Comparison of ENCODE assay signal across 36 cellular contexts in the genomic region with DNA sequence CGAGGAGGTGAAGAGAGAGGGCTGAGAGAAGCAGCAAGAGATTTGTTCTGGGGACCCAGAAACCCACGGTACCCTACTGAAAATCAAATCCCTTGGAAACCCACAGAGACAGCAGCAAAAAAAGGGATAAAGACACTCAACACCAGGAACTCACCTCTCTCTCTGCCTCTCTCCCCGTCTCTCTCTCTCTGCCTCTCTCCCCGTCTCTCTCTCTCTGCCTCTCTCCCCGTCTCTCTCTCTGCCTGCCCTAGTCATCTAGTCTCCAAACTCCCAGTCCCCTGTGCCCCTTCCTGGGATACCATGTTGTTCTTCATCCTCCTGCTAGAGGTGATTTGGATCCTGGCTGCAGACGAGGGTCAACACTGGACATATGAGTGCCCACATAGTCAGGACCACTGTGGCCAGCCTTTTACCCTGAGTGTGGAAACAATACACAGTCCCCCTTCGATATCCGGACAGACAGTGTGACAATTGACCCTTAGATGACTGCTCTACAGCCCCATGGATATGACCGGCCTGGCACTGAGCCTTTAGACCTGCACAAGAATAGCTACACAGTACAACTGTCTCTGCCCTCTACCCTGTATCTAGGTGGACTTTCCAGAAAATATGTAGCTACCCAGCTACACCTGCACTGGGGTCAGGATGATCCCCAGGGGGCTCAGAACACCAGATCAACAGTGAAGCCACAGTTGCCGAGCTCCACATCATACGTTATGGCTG.
"Had no signal": no experiment of that assay in that cellular context is flagged by ENCODE, and none has a peak within 500 bp of the region (broad histone marks: within the 10 kb centered on the region; RNA-seq: fewer than 3 reads in every experiment).

No MANE protein-coding gene starts in this region.

- H3K4me3 ChIP-seq: adrenal gland, body of pancreas, cardiac muscle cell had no signal

- H3K9me3 ChIP-seq: adrenal gland, body of pancreas had no signal

- DNase-seq: activated B cell treated with CpG ODN at 0.5 μM for 24 hours; activated CD4-positive, alpha-beta memory T cell treated with anti-CD3 and anti-CD28 coated beads for 36 hours; activated CD4-positive, alpha-beta T cell treated with anti-CD3 and anti-CD28 coated beads for 4 hours; activated CD4-positive, alpha-beta T cell treated with anti-CD3 and anti-CD28 coated beads, Interleukin-2, amount 10 ng/mL, durations not matched to agents 24 days and 14 days; activated CD4-positive, alpha-beta T cell treated with anti-CD3 and anti-CD28 coated beads, Interleukin-2, amount 50 U/mL, for 1 hour; activated CD4-positive, alpha-beta T cell treated with anti-CD3 and anti-CD28 coated beads, Interleukin-2, amount 50 U/mL, for 4 hours; activated CD4-positive, CD25-positive, alpha-beta regulatory T cell treated with anti-CD3 and anti-CD28 coated beads, Interleukin-2, amount 50 U/mL, for 72 hours; activated CD8-positive, alpha-beta memory T cell treated with anti-CD3 and anti-CD28 coated beads, Interleukin-2, amount 50 U/mL, for 4 hours; activated CD8-positive, alpha-beta T cell treated with anti-CD3 and anti-CD28 coated beads for 36 hours; activated effector memory CD4-positive, alpha-beta T cell treated with anti-CD3 and anti-CD28 coated beads, Interleukin-2, amount 50 U/mL, for 16 hours; activated gamma-delta T cell treated with Interleukin-2 at 50 U/mL for 16 hours; activated naive CD4-positive, alpha-beta T cell; activated naive CD4-positive, alpha-beta T cell treated with anti-CD3 and anti-CD28 coated beads for 36 hours; activated naive CD4-positive, alpha-beta T cell treated with anti-CD3 and anti-CD28 coated beads, Interleukin-2, amount 50 U/mL, for 16 hours; activated naive CD8-positive, alpha-beta T cell treated with anti-CD3 and anti-CD28 coated beads for 36 hours; activated T-cell treated with anti-CD3 and anti-CD28 coated beads for 4 hours; activated T-cell treated with anti-CD3 and anti-CD28 coated beads, Interleukin-2, amount 50 U/mL, for 1 hour; activated T-cell treated with anti-CD3 and anti-CD28 coated beads, Interleukin-2, amount 50 U/mL, for 4 hours; activated T-cell treated with anti-CD3 and anti-CD28 coated beads, Interleukin-2, amount 50 U/mL, for 72 hours; adrenal gland; amniotic stem cell; aorta; body of pancreas; brain microvascular endothelial cell; caudate nucleus; cerebellar nuclear complex; T-helper 17 cell had no signal

- H3K4me1 ChIP-seq: adrenal gland, body of pancreas had no signal

- FAIRE-seq: astrocyte, bronchial epithelial cell, TTC549 had no signal

- H3K27ac Mint-ChIP-seq: activated B cell treated with CpG ODN at 0.5 μM for 24 hours; activated CD4-positive, alpha-beta memory T cell treated with anti-CD3 and anti-CD28 coated beads for 36 hours; activated CD4-positive, alpha-beta T cell treated with anti-CD3 and anti-CD28 coated beads, Interleukin-2, amount 10 ng/mL, durations not matched to agents 24 days and 14 days; activated CD8-positive, alpha-beta T cell treated with anti-CD3 and anti-CD28 coated beads for 36 hours; activated naive CD4-positive, alpha-beta T cell treated with anti-CD3 and anti-CD28 coated beads for 36 hours; activated naive CD4-positive, alpha-beta T cell treated with anti-CD3 and anti-CD28 coated beads, Interleukin-2, amount 50 U/mL, for 72 hours; activated naive CD8-positive, alpha-beta T cell treated with anti-CD3 and anti-CD28 coated beads for 36 hours; activated T-cell treated with anti-CD3 and anti-CD28 coated beads, Interleukin-2, amount 50 U/mL, for 72 hours; activated T-helper 1 cell treated with anti-CD3 and anti-CD28 coated beads, Interleukin-12 subunit alpha, Interleukin-12 subunit beta, Interleukin-2, Interleukin-4 antibody, amounts not matched to agents 30 ng/mL and 10 ng/mL and 1 ng/mL, durations not matched to agents 14 hours and 24 hours and 36 hours; activated T-helper 17 cell treated with anti-CD3 and anti-CD28 coated beads, Interleukin-2, amount 50 U/mL, for 72 hours; T-helper 17 cell had no signal

- H3K27ac ChIP-seq: adrenal gland, body of pancreas, brain microvascular endothelial cell, cardiac muscle cell, VCaP had no signal

- H3K4me3 Mint-ChIP-seq: activated B cell treated with CpG ODN at 0.5 μM for 24 hours; activated CD4-positive, alpha-beta memory T cell treated with anti-CD3 and anti-CD28 coated beads for 36 hours; activated CD4-positive, alpha-beta T cell treated with anti-CD3 and anti-CD28 coated beads, Interleukin-2, amount 10 ng/mL, durations not matched to agents 24 days and 14 days; activated CD8-positive, alpha-beta T cell treated with anti-CD3 and anti-CD28 coated beads for 36 hours; activated naive CD4-positive, alpha-beta T cell treated with anti-CD3 and anti-CD28 coated beads for 36 hours; activated naive CD8-positive, alpha-beta T cell treated with anti-CD3 and anti-CD28 coated beads for 36 hours; activated T-cell treated with anti-CD3 and anti-CD28 coated beads, Interleukin-2, amount 50 U/mL, for 4 hours; activated T-cell treated with anti-CD3 and anti-CD28 coated beads, Interleukin-2, amount 50 U/mL, for 72 hours; activated T-helper 1 cell treated with anti-CD3 and anti-CD28 coated beads, Interleukin-12 subunit alpha, Interleukin-12 subunit beta, Interleukin-2, Interleukin-4 antibody, amounts not matched to agents 30 ng/mL and 10 ng/mL and 1 ng/mL, durations not matched to agents 14 hours and 24 hours and 36 hours; activated T-helper 17 cell treated with anti-CD3 and anti-CD28 coated beads, Interleukin-2, amount 50 U/mL, for 72 hours; central memory CD8-positive, alpha-beta T cell; T-helper 17 cell had no signal

- H3K36me3 Mint-ChIP-seq: activated CD4-positive, alpha-beta memory T cell treated with anti-CD3 and anti-CD28 coated beads for 36 hours; activated naive CD4-positive, alpha-beta T cell treated with anti-CD3 and anti-CD28 coated beads, Interleukin-2, amount 50 U/mL, for 72 hours; activated naive CD8-positive, alpha-beta T cell treated with anti-CD3 and anti-CD28 coated beads for 36 hours had no signal

- H3K27me3 ChIP-seq: adrenal gland, brain microvascular endothelial cell had no signal

- H3K4me1 Mint-ChIP-seq: activated B cell treated with CpG ODN at 0.5 μM for 24 hours; activated CD4-positive, alpha-beta T cell treated with anti-CD3 and anti-CD28 coated beads, Interleukin-2, amount 10 ng/mL, durations not matched to agents 24 days and 14 days; activated naive CD8-positive, alpha-beta T cell treated with anti-CD3 and anti-CD28 coated beads for 36 hours; activated T-helper 17 cell treated with anti-CD3 and anti-CD28 coated beads, Interleukin-2, amount 50 U/mL, for 72 hours; central memory CD8-positive, alpha-beta T cell had no signal

- H3K9me3 Mint-ChIP-seq: activated B cell treated with CpG ODN at 0.5 μM for 24 hours; activated CD4-positive, alpha-beta memory T cell treated with anti-CD3 and anti-CD28 coated beads for 36 hours; activated CD4-positive, alpha-beta T cell treated with anti-CD3 and anti-CD28 coated beads, Interleukin-2, amount 10 ng/mL, durations not matched to agents 24 days and 14 days; activated CD8-positive, alpha-beta T cell treated with anti-CD3 and anti-CD28 coated beads for 36 hours; activated naive CD4-positive, alpha-beta T cell treated with anti-CD3 and anti-CD28 coated beads for 36 hours; activated naive CD4-positive, alpha-beta T cell treated with anti-CD3 and anti-CD28 coated beads, Interleukin-2, amount 50 U/mL, for 72 hours; activated naive CD8-positive, alpha-beta T cell treated with anti-CD3 and anti-CD28 coated beads for 36 hours; activated T-cell treated with anti-CD3 and anti-CD28 coated beads, Interleukin-2, amount 50 U/mL, for 4 hours; activated T-cell treated with anti-CD3 and anti-CD28 coated beads, Interleukin-2, amount 50 U/mL, for 72 hours; activated T-helper 1 cell treated with anti-CD3 and anti-CD28 coated beads, Interleukin-12 subunit alpha, Interleukin-12 subunit beta, Interleukin-2, Interleukin-4 antibody, amounts not matched to agents 30 ng/mL and 10 ng/mL and 1 ng/mL, durations not matched to agents 14 hours and 24 hours and 36 hours; activated T-helper 17 cell treated with anti-CD3 and anti-CD28 coated beads, Interleukin-2, amount 50 U/mL, for 72 hours; central memory CD8-positive, alpha-beta T cell had no signal

- ATAC-seq: activated CD8-positive, alpha-beta T cell treated with anti-CD3 and anti-CD28 coated beads for 36 hours; activated naive CD4-positive, alpha-beta T cell treated with anti-CD3 and anti-CD28 coated beads, Interleukin-2, amount 50 U/mL, for 72 hours; activated T-cell treated with anti-CD3 and anti-CD28 coated beads, Interleukin-2, amount 50 U/mL, for 4 hours; activated T-cell treated with anti-CD3 and anti-CD28 coated beads, Interleukin-2, amount 50 U/mL, for 72 hours; activated T-helper 17 cell treated with anti-CD3 and anti-CD28 coated beads, Interleukin-2, amount 50 U/mL, for 72 hours; body of pancreas; T-helper 17 cell had no signal

- H3K36me3 ChIP-seq: adrenal gland, brain microvascular endothelial cell, cardiac muscle cell had no signal
